In genomic region chr12:69475237-69475984, GRCh38 we compare ENCODE assay signal across 8 cellular contexts. TPM values are rescaled to one million over a fixed set of nuclear protein-coding genes. Genes with fewer than 3 reads are reported as not detected.
A peak's percentile ranks its signal among the peaks of the same experiment; 100 is the strongest.
DNase-seq lines count a peak whose midpoint lies in the region; ATAC-seq and TF ChIP-seq lines count a peak whose summit lies in the region.

No MANE protein-coding gene starts in this region.

- no peaks in the 10 kb centered on the region; a peak in 2 of 7 replicates for H3K36me3 Mint-ChIP-seq in H9 (ENCODE audit: insufficient read depth in 1 of 3, low read depth in 3 of 3)
- H3K36me3 Mint-ChIP-seq in CD4-positive, alpha-beta memory T cell: peaks cover 6 to 7% of the 10 kb centered on the region in 2 donors

- peaks cover 39 to 53% of the 10 kb centered on the region in 2 experiments for H3K4me1 Mint-ChIP-seq in H9
- H3K4me1 Mint-ChIP-seq in CD4-positive, alpha-beta memory T cell: peaks cover 47 to 75% (median 62%) of the 10 kb centered on the region in 4 donors

- no peak overlapping the region for H3K4me3 Mint-ChIP-seq in H9
- peak overlapping the region in 1 of 8 donors; percentile 43 for H3K4me3 Mint-ChIP-seq in CD4-positive, alpha-beta memory T cell

- H3K36me3 ChIP-seq in spleen: no peaks in the 10 kb centered on the region
- no peaks in the 10 kb centered on the region for H3K36me3 ChIP-seq in CD4-positive, alpha-beta memory T cell (ENCODE audit: insufficient read depth, low read length)

- no peaks in the 10 kb centered on the region for H3K27me3 Mint-ChIP-seq in H9 (ENCODE audit: low read depth)
- no peaks in the 10 kb centered on the region for H3K27me3 Mint-ChIP-seq in CD4-positive, alpha-beta memory T cell

- no peak overlapping the region for H3K4ac ChIP-seq in H9 (ENCODE audit: low read depth, low read length)

- H3K79me2 ChIP-seq in H9 (ENCODE audit: insufficient read depth, low read length): peaks cover 39% of the 10 kb centered on the region

- H3T11ph ChIP-seq in H9 (ENCODE audit: low read length): no peak overlapping the region

- H3K4me2 ChIP-seq in H9 (ENCODE audit: insufficient read depth, insufficient read length, low read length): no peak overlapping the region

- peaks cover 4% of the 10 kb centered on the region for H3K79me1 ChIP-seq in H9 (ENCODE audit: insufficient read depth, low read depth, low read length, poor library complexity, severe bottlenecking)

- H3K4me1 ChIP-seq in H9 (ENCODE audit: insufficient read depth, low read length) (peaks cover 2% of the 10 kb centered on the region; the same call in 1 of the 2 replicates), spleen (peaks cover 15 to 83% (median 64%) of the 10 kb centered on the region in 6 donors)
- H3K4me1 ChIP-seq in CD4-positive, alpha-beta memory T cell (ENCODE audit: insufficient read depth, low read length): peaks cover 48% of the 10 kb centered on the region

- H3K27ac ChIP-seq in H9 (ENCODE audit: insufficient read length, low read depth, low read length) (no peak overlapping the region), caudate nucleus (ENCODE audit: low read depth, low read length) (peak overlapping the region; percentile 90), layer of hippocampus (ENCODE audit: low read depth, low read length) (peak overlapping the region; percentile 9), spleen (peak overlapping the region in 7 of 8 donors; percentile 18 to 70 (median 60))
- H3K27ac ChIP-seq in CD4-positive, alpha-beta memory T cell (ENCODE audit: low read depth, low read length): no peak overlapping the region

- H2AFZ ChIP-seq in H9 (ENCODE audit: low read length): no peak overlapping the region

- no peak overlapping the region for H2AK5ac ChIP-seq in H9 (ENCODE audit: insufficient read length, low read length)

- H2BK20ac ChIP-seq in H9 (ENCODE audit: low read depth, low read length, poor library complexity, severe bottlenecking): no peak overlapping the region

- ATAC-seq in HG03045 (IDR thresholded peaks at IDR 0.05; ENCODE audit: unreplicated experiment): no peak

- intact Hi-C loops in spleen (cut with DNase I; ENCODE audit: low total_unique reads): no loop called here
- intact Hi-C loops in CD4-positive, alpha-beta memory T cell (cut with micrococcal nuclease): loop anchor here (10.0 kb wide), 1 partner anchor 141 kb away; no protein-coding TSS in a partner anchor

- no peak overlapping the region for H2BK5ac ChIP-seq in H9 (ENCODE audit: insufficient read length, low read length)

- no peak overlapping the region for H3K56ac ChIP-seq in H9 (ENCODE audit: insufficient read length, low read depth, low read length)

- H3K9me3 ChIP-seq in H9 (ENCODE audit: control insufficient read depth, low read depth, low read length): no peaks in the 10 kb centered on the region
- no peaks in the 10 kb centered on the region for H3K9me3 ChIP-seq in spleen
- H3K9me3 ChIP-seq in CD4-positive, alpha-beta memory T cell (ENCODE audit: control insufficient read depth in 1 of 2, low read length in 2 of 2): no peaks in the 10 kb centered on the region

- H2BK15ac ChIP-seq in H9 (ENCODE audit: low read depth, low read length): no peak overlapping the region

- H4K20me1 ChIP-seq in H9 (ENCODE audit: control insufficient read depth, insufficient read depth, insufficient read length): no peaks in the 10 kb centered on the region

- H4K8ac ChIP-seq in H9 (replicated peaks; ENCODE audit: insufficient read length, low read depth, low read length): no peak overlapping the region

- no peaks in the 10 kb centered on the region for H3K23me2 ChIP-seq in H9 (ENCODE audit: insufficient read length, low read depth, low read length, poor library complexity, severe bottlenecking)

- POLR2A ChIA-PET in CD4-positive, alpha-beta memory T cell (lab: Charles Lee; ENCODE audit: partially characterized antibody): no interaction called here

- H3K18ac ChIP-seq in H9 (ENCODE audit: insufficient read length, low read depth, low read length): no peak overlapping the region

- no peak overlapping the region for H2BK120ac ChIP-seq in H9 (ENCODE audit: low read depth, low read length, poor library complexity, severe bottlenecking)

- peak overlapping the region in 2 of 8 donors; percentile 3 to 14 for H3K4me3 ChIP-seq in spleen
- H3K4me3 ChIP-seq in CD4-positive, alpha-beta memory T cell (ENCODE audit: low read length in 2 of 2): peak overlapping the region in 1 of 2 donors; percentile 7

- H2BK12ac ChIP-seq in H9 (ENCODE audit: insufficient read length, low read depth, low read length): no peak overlapping the region

- no peak overlapping the region for H4K5ac ChIP-seq in H9 (ENCODE audit: insufficient read length, low read depth, low read length)

- no peaks in the 10 kb centered on the region for H3K9me3 Mint-ChIP-seq in H9
- no peaks in the 10 kb centered on the region for H3K9me3 Mint-ChIP-seq in CD4-positive, alpha-beta memory T cell

- DNase-seq in H9 (no peak), caudate nucleus (lab: John Stamatoyannopoulos, UW) (no peak), spleen (no peak), NCI-H446 treated with DMSO at 0.1 percent for 48 hours (lab: John Stamatoyannopoulos, UW) (no peak)
- no peak for DNase-seq in CD4-positive, alpha-beta memory T cell
- no peak for DNase-seq in activated CD8-positive, alpha-beta memory T cell treated with anti-CD3 and anti-CD28 coated beads for 24 hours

- H3K27me3 ChIP-seq in H9 (ENCODE audit: insufficient read depth, low read length) (no peaks in the 10 kb centered on the region), layer of hippocampus (ENCODE audit: control insufficient read depth, insufficient read depth, low read length) (no peaks in the 10 kb centered on the region), spleen (replicated peaks in 1 of 7) (no peaks in the 10 kb centered on the region)
- H3K27me3 ChIP-seq in CD4-positive, alpha-beta memory T cell (ENCODE audit: insufficient read depth, low read length): no peaks in the 10 kb centered on the region

- no peak overlapping the region for H3K14ac ChIP-seq in H9 (ENCODE audit: insufficient read depth, low read length)

- 100% methylated on average over 1 of the region's 7 CpGs for WGBS in H9 (ENCODE audit: extremely low coverage, insufficient read length, low lambda C conversion rate)
- WGBS in spleen, 5 donors: 62 to 79% (median 65%) methylated on average over 7 of the region's 7 CpGs

- H3K27ac Mint-ChIP-seq in H9: peak overlapping the region in 2 of 3 experiments; percentile 80 to 87; a peak in 4 of 7 replicates
- H3K27ac Mint-ChIP-seq in CD4-positive, alpha-beta memory T cell: peak overlapping the region in 1 of 7 donors; percentile 49

- H4K91ac ChIP-seq in H9 (ENCODE audit: insufficient read length, low read depth, low read length): no peak overlapping the region

- TF ChIP-seq CTCF in H9 (conservative IDR thresholded peaks at IDR 0.05): no peak
- no peak for TF ChIP-seq CTCF in spleen (IDR thresholded peaks at IDR 0.05 in 8 of 11, conservative IDR thresholded peaks at IDR 0.05 in 3 of 11)

- no peak overlapping the region for H3K9ac ChIP-seq in H9 (ENCODE audit: extremely low read depth, insufficient read length, low read length)

- CTCF ChIA-PET in CD4-positive, alpha-beta memory T cell (lab: Charles Lee; ENCODE audit: partially characterized antibody): interaction anchor here (0.6 to 1.4 kb wide), 2 partner anchors 96 to 1000 kb away, joined by 3 read pairs; no protein-coding TSS in a partner anchor

- TF ChIP-seq POLR2A in spleen (IDR thresholded peaks at IDR 0.05): no peak

- H3K23ac ChIP-seq in H9 (ENCODE audit: insufficient read length, low read depth, low read length): no peak overlapping the region

RNA-seq across cellular contexts. Expression of gene FRS2, which starts 5.2 kb away (rescaled TPM):
- total RNA-seq in H9 (2021) (30.6 and 33.7 TPM in 2 replicates), spleen (10 to 100 TPM; 25.3 to 51.7 (median 31.8) TPM)
- polyA plus RNA-seq in spleen: 1 to 10 TPM; 3.4 to 4.8 (median 4.3) TPM
- total RNA-seq in CD4-positive, alpha-beta memory T cell: 10 to 100 TPM; 21.2 to 22.2 TPM
- 1 to 10 TPM; 8.6 to 9.3 TPM for polyA plus RNA-seq in CD4-positive, alpha-beta memory T cell

Comparison
In these comparisons a context has a peak if more than half of its experiments do, and no peak if none do; other contexts are left out.
1. H3K27ac ChIP-seq: peak in caudate nucleus (single experiment), layer of hippocampus (single experiment) and spleen (7 of 8); none in H9 (single experiment) and CD4-positive, alpha-beta memory T cell (single experiment).